In genomic region chr10:113558336-113558735, GRCh38 we compare ENCODE assay signal across 1 cellular context.
TF ChIP-seq lines count a peak whose summit lies in the region.

No MANE protein-coding gene starts in this region.

TF ChIP-seq in H1, 55 proteins besides CTCF, POLR2A, EP300 and RAD21 (continued from another document):
- peak; percentile 80 for TF ChIP-seq CHD7 (IDR thresholded peaks at IDR 0.05; ENCODE audit: insufficient replicate concordance, low read length)
- TF ChIP-seq ASH2L (IDR thresholded peaks at IDR 0.05; ENCODE audit: low read length), result peak; percentile 2
- TF ChIP-seq CREB1 (IDR thresholded peaks at IDR 0.05), result peak; percentile 37; the same call in 1 of the 2 replicates
- TF ChIP-seq FOSL1 (IDR thresholded peaks at IDR 0.05; ENCODE audit: insufficient read depth, low read depth, low read length), result no peak
- TF ChIP-seq TAF7 (optimal IDR thresholded peaks at IDR 0.05; ENCODE audit: borderline replicate concordance, low read depth, low read length), result no peak
- peak; percentile 67; the same call in 1 of the 2 replicates for TF ChIP-seq JUND (IDR thresholded peaks at IDR 0.05; ENCODE audit: low read length)
- TF ChIP-seq SIRT6 (IDR thresholded peaks at IDR 0.05; ENCODE audit: low read length), result no peak
- TF ChIP-seq CEBPB (IDR thresholded peaks at IDR 0.05; ENCODE audit: low read depth, low read length), result no peak
- TF ChIP-seq NRF1 (IDR thresholded peaks at IDR 0.05; ENCODE audit: low read depth, low read length), result no peak
- TF ChIP-seq ATF2 (IDR thresholded peaks at IDR 0.05; ENCODE audit: low read length), result peak; percentile 87
- 0 out of 2 replicates have a peak, but pooled peaks have one; percentile 9 for TF ChIP-seq MAX (IDR thresholded peaks at IDR 0.05)
- no peak for TF ChIP-seq CHD2 (IDR thresholded peaks at IDR 0.05; ENCODE audit: low read length)
- TF ChIP-seq HDAC2 (IDR thresholded peaks at IDR 0.05; ENCODE audit: borderline replicate concordance in 1 of 2, low read depth in 2 of 2, low read length in 2 of 2), result peak; percentile 32 to 79; a peak in 2 of 4 replicates
